ENCODE assay signal across 11 cellular contexts in the genomic region with DNA sequence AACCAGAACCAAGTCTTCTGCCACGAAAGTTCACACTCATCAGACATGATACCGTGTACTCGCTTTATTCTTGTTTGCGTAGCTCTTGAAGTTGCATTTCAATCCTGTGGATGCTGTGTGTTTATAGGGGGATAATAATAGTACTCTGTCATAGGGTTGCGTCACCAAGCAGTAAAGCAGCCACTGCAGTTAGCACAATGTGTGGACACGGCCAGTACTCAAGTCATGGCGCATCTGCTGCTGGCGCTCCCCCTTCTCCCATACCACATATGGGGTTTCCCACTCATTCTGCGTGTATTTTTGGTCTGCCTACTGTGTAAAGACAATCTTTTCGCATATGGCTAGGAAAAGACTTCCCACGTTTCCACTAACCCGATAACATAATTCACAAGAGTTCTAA. TPM values are rescaled to one million over a fixed set of nuclear protein-coding genes. Genes with fewer than 3 reads are reported as not detected.
DNase-seq lines count a peak whose midpoint lies in the region; ATAC-seq and TF ChIP-seq lines count a peak whose summit lies in the region.
"Had no signal": no experiment of that assay in that cellular context is flagged by ENCODE, and none has a peak within 500 bp of the region (broad histone marks: within the 10 kb centered on the region; RNA-seq: fewer than 3 reads in every experiment).

No MANE protein-coding gene starts in this region.

- peak overlapping the region in 55 of 59 donors; percentile 92 to 100 (median 98) for H3K27ac ChIP-seq in dorsolateral prefrontal cortex

- no peak overlapping the region; the same call in 1 of the 2 replicates for H3K4me3 ChIP-seq in Caco-2 (ENCODE audit: low read depth, low read length)
- peak overlapping the region in 46 of 59 donors; percentile 0 to 94 (median 82) for H3K4me3 ChIP-seq in dorsolateral prefrontal cortex

- H3K36me3 Mint-ChIP-seq in Caco-2 (ENCODE audit: insufficient read depth, unreplicated experiment), result peaks cover 14% of the 10 kb centered on the region

- no peaks in the 10 kb centered on the region for H3K9me3 Mint-ChIP-seq in Caco-2 (ENCODE audit: unreplicated experiment)
- H3K9me3 Mint-ChIP-seq: endodermal cell had no signal

- in situ Hi-C loops in G401 (cut with HindIII; ENCODE audit: low sequenced_read_pairs), result no loop called here

- BruUV-seq in Caco-2 (replicated peaks; lab: Mats Ljungman, UMichigan), result no TSS peak

- no peaks in the 10 kb centered on the region; the same call in 1 of the 2 replicates for H3K36me3 ChIP-seq in Caco-2 (ENCODE audit: control insufficient read depth, insufficient read depth, low read length)
- H3K36me3 ChIP-seq: adrenal gland had no signal

- 0 out of 2 replicates have a peak, but pooled peaks cover 4% of the 10 kb centered on the region for H3K4me1 ChIP-seq in Caco-2

- TF ChIP-seq CTCF in Caco-2 (IDR thresholded peaks at IDR 0.05; ENCODE audit: insufficient read depth in 1 of 2, low read depth in 1 of 2, low read length in 1 of 2, severe bottlenecking in 1 of 2, unreplicated experiment in 1 of 2) (no peak), dorsolateral prefrontal cortex (IDR thresholded peaks at IDR 0.05 in 54 of 56, conservative IDR thresholded peaks at IDR 0.05 in 2 of 56; ENCODE audit: low read depth in 1 of 56, partially characterized antibody in 56 of 56) (no peak)

- H3K27me3 ChIP-seq in Caco-2 (replicated peaks; ENCODE audit: control insufficient read depth, insufficient read depth, low read length) (no peaks in the 10 kb centered on the region), dorsolateral prefrontal cortex (no peaks in the 10 kb centered on the region)
- H3K27me3 ChIP-seq: adrenal gland had no signal

- DNase-seq in Caco-2, result no peak
- peak; percentile 28 for DNase-seq in NCI-H69 (lab: John Stamatoyannopoulos, UW)
- peak in 8 of 10 donors; percentile 22 to 76 (median 57) for DNase-seq in dorsolateral prefrontal cortex
- DNase-seq in occipital lobe (lab: John Stamatoyannopoulos, UW), result peak; percentile 25
- DNase-seq in G401 (ENCODE audit: low spot score), result no peak
- no peak for DNase-seq in NAMALWA (ENCODE audit: low spot score)
- DNase-seq in cardiac septum (ENCODE audit: low spot score), result no peak
- DNase-seq: adrenal gland, endodermal cell, heart right ventricle had no signal

- ATAC-seq in GM21381 (IDR thresholded peaks at IDR 0.05; ENCODE audit: unreplicated experiment), result no peak

- CTCF ChIA-PET in Caco-2 (lab: Charles Lee), result no interaction called here

- peaks cover 4% of the 10 kb centered on the region for H3K27me3 Mint-ChIP-seq in Caco-2 (ENCODE audit: insufficient read depth, unreplicated experiment)

- peak overlapping the region; percentile 72 for H3K27ac Mint-ChIP-seq in Caco-2 (ENCODE audit: unreplicated experiment)

- intact Hi-C loops in Caco-2 (cut with micrococcal nuclease; ENCODE audit: unreplicated experiment), result no loop called here
- intact Hi-C loops in dorsolateral prefrontal cortex (cut with DNase I), result loop anchor here (2.0 to 10.0 kb wide), 3 partner anchors 117 to 331 kb away; no protein-coding TSS in a partner anchor
- intact Hi-C loops in cardiac septum (cut with DNase I), result no loop called here

- H3K4me1 Mint-ChIP-seq in Caco-2 (ENCODE audit: low read depth, unreplicated experiment), result peaks cover 9% of the 10 kb centered on the region

- no peaks in the 10 kb centered on the region for H3K9me3 ChIP-seq in Caco-2
- H3K9me3 ChIP-seq: adrenal gland, heart right ventricle had no signal

- POLR2A ChIA-PET in Caco-2 (lab: Charles Lee), result interaction anchor here (3.9 kb wide), 1 partner anchor 60 kb away, joined by 58 read pairs; no protein-coding TSS in a partner anchor

- peak overlapping the region; percentile 75 for H3K4me3 Mint-ChIP-seq in Caco-2 (ENCODE audit: unreplicated experiment)

RNA-seq across cellular contexts. Expression of a gene that starts 2.1 kb away (rescaled TPM):
- 13.9 and 14.7 TPM in 2 replicates for total RNA-seq in Caco-2 (2022)
- 10 to 100 TPM in 119 of 120 experiments, 1 to 10 TPM in 1; 9.8 to 25.6 (median 15.4) TPM for total RNA-seq in dorsolateral prefrontal cortex
- total RNA-seq in occipital lobe, result 36.8 TPM
- 7.4 and 21.9 TPM in 2 replicates for total RNA-seq in G401 (2014; rRNA removed; shearing (Covaris generic))
- 8.1 TPM for total RNA-seq in cardiac septum

Comparison
In these comparisons a context has a peak if more than half of its experiments do, and no peak if none do; other contexts are left out.
1. DNase-seq: peak in NCI-H69 (single experiment), dorsolateral prefrontal cortex (8 of 10) and occipital lobe (single experiment); none in Caco-2 (0 of 2), G401 (single experiment), NAMALWA (single experiment) and cardiac septum (single experiment).
2. intact Hi-C loops: an anchor here in dorsolateral prefrontal cortex (2.0 to 10.0 kb wide); none called in Caco-2 and cardiac septum.